9 cellular contexts compared by ENCODE assay signal in the genomic region with DNA sequence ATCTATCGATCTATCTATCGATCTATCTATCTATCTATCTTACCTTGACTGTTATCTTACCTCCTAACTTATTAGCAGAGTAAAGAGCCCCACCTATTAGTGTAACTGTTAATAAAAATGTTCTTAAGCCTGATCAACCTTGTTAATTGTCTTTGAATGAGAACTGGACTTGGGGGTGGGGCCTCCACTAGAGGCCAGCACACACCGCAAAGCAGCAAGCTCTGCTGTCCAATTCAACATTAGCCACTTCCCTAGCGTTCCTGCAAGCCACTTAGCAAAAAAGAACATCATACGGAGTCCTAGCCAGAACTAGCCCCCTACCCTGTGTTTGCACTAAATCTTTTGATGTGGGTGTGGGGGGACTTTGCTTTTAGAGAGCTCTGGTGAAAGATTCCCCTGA.
A peak's percentile ranks its signal among the peaks of the same experiment; 100 is the strongest.
DNase-seq lines count a peak whose midpoint lies in the region; ATAC-seq, FAIRE-seq and TF ChIP-seq lines count a peak whose summit lies in the region.
"Had no signal": no experiment of that assay in that cellular context is flagged by ENCODE, and none has a peak within 500 bp of the region (broad histone marks: within the 10 kb centered on the region; RNA-seq: fewer than 3 reads in every experiment).

No MANE protein-coding gene starts in this region.

- peaks cover 19% of the 10 kb centered on the region for H3K27me3 Mint-ChIP-seq in activated CD4-positive, alpha-beta T cell treated with anti-CD3 and anti-CD28 coated beads, Interleukin-2, amount 10 ng/mL, durations not matched to agents 24 days and 14 days
- peaks cover 11% of the 10 kb centered on the region for H3K27me3 Mint-ChIP-seq in activated CD4-positive, alpha-beta T cell treated with anti-CD3 and anti-CD28 coated beads for 36 hours

- CTCF ChIA-PET in A549 (lab: Yijun Ruan, JAX): interaction anchor here (1.2 kb wide), 2 partner anchors 45 to 207 kb away, joined by 3 read pairs; no protein-coding TSS in a partner anchor
- CTCF ChIA-PET in activated CD4-positive, alpha-beta T cell treated with anti-CD3 and anti-CD28 coated beads for 36 hours (lab: Charles Lee): no interaction called here

- H3K27ac ChIP-seq in A549: no peak overlapping the region

- H3K36me3 Mint-ChIP-seq in activated CD4-positive, alpha-beta T cell treated with anti-CD3 and anti-CD28 coated beads, Interleukin-2, amount 10 ng/mL, durations not matched to agents 24 days and 14 days (ENCODE audit: low read depth): no peaks in the 10 kb centered on the region
- no peaks in the 10 kb centered on the region for H3K36me3 Mint-ChIP-seq in activated CD4-positive, alpha-beta T cell treated with anti-CD3 and anti-CD28 coated beads for 36 hours (ENCODE audit: low read depth)
- H3K36me3 Mint-ChIP-seq: CD8-positive, alpha-beta T cell had no signal

- no peaks in the 10 kb centered on the region for H3K9me3 ChIP-seq in A549
- H3K9me3 ChIP-seq in HAP-1: no peaks in the 10 kb centered on the region

- ATAC-seq in A549: peak in 1 of 2 experiments; percentile 73; a peak in 2 of 6 replicates
- ATAC-seq in activated CD4-positive, alpha-beta T cell treated with anti-CD3 and anti-CD28 coated beads for 36 hours: no peak
- ATAC-seq: CD8-positive, alpha-beta T cell had no signal

- FAIRE-seq in A549 (lab: Jason Lieb, UNC): no peak

- 29% methylated on average over 5 of the region's 5 CpGs for WGBS in A549 (ENCODE audit: missing lambda C conversion rate)

- in situ Hi-C loops in HAP-1 (cut with MboI; ENCODE audit: low sequenced_read_pairs): no loop called here

- peak; percentile 57 to 63; a peak in 4 of 5 replicates for TF ChIP-seq RAD21 in A549 (conservative IDR thresholded peaks at IDR 0.05 in 1 of 2, IDR thresholded peaks at IDR 0.05 in 1 of 2)

- no peak overlapping the region for H3K4me2 ChIP-seq in A549

- TF ChIP-seq CTCF in A549 (IDR thresholded peaks at IDR 0.05): peak; percentile 37

- no peak for TF ChIP-seq EP300 in A549 (IDR thresholded peaks at IDR 0.05)

- H3K4me3 ChIP-seq in A549 (no peak overlapping the region), HAP-1 (no peak overlapping the region)

- H3K4me1 Mint-ChIP-seq in activated CD4-positive, alpha-beta T cell treated with anti-CD3 and anti-CD28 coated beads, Interleukin-2, amount 10 ng/mL, durations not matched to agents 24 days and 14 days: no peaks in the 10 kb centered on the region
- no peaks in the 10 kb centered on the region for H3K4me1 Mint-ChIP-seq in activated CD4-positive, alpha-beta T cell treated with anti-CD3 and anti-CD28 coated beads for 36 hours

- no peak overlapping the region for H3K27ac Mint-ChIP-seq in activated CD4-positive, alpha-beta T cell treated with anti-CD3 and anti-CD28 coated beads, Interleukin-2, amount 10 ng/mL, durations not matched to agents 24 days and 14 days
- H3K27ac Mint-ChIP-seq in activated CD4-positive, alpha-beta T cell treated with anti-CD3 and anti-CD28 coated beads for 36 hours: no peak overlapping the region
- H3K27ac Mint-ChIP-seq: CD8-positive, alpha-beta T cell had no signal

- POLR2A ChIA-PET in A549 (lab: Yijun Ruan, JAX): no interaction called here
- POLR2A ChIA-PET in activated CD4-positive, alpha-beta T cell treated with anti-CD3 and anti-CD28 coated beads for 36 hours (lab: Charles Lee): no interaction called here

- TF ChIP-seq POLR2A in A549 (IDR thresholded peaks at IDR 0.05; ENCODE audit: low read length): no peak

- DNase-seq in A549 (ENCODE audit: low read depth in 1 of 2, low spot score in 1 of 2) (peak in 1 of 2 experiments; percentile 29), HAP-1 (ENCODE audit: low spot score in 2 of 2) (peak; percentile 27 to 32), amniotic epithelial cell (ENCODE audit: low read depth) (peak; percentile 60), iPS-NIHi7 (ENCODE audit: extremely low spot score) (peak; percentile 44), glomerular visceral epithelial cell (ENCODE audit: extremely low spot score) (no peak), mesenteric fat pad (ENCODE audit: low spot score) (no peak)
- no peak for DNase-seq in activated CD4-positive, alpha-beta T cell treated with anti-CD3 and anti-CD28 coated beads, Interleukin-2, amount 10 ng/mL, durations not matched to agents 24 days and 14 days
- DNase-seq in activated CD4-positive, alpha-beta T cell treated with anti-CD3 and anti-CD28 coated beads for 36 hours: no peak
- DNase-seq: CD8-positive, alpha-beta T cell had no signal

- H3K4me1 ChIP-seq in A549 (no peaks in the 10 kb centered on the region), HAP-1 (no peaks in the 10 kb centered on the region)

- H3K27me3 ChIP-seq in HAP-1 (ENCODE audit: low read depth): no peaks in the 10 kb centered on the region

- no peak overlapping the region for H3K4me3 Mint-ChIP-seq in activated CD4-positive, alpha-beta T cell treated with anti-CD3 and anti-CD28 coated beads, Interleukin-2, amount 10 ng/mL, durations not matched to agents 24 days and 14 days
- no peak overlapping the region for H3K4me3 Mint-ChIP-seq in activated CD4-positive, alpha-beta T cell treated with anti-CD3 and anti-CD28 coated beads for 36 hours
- H3K4me3 Mint-ChIP-seq: CD8-positive, alpha-beta T cell had no signal

- H3K9me3 Mint-ChIP-seq in activated CD4-positive, alpha-beta T cell treated with anti-CD3 and anti-CD28 coated beads, Interleukin-2, amount 10 ng/mL, durations not matched to agents 24 days and 14 days: no peaks in the 10 kb centered on the region
- no peaks in the 10 kb centered on the region for H3K9me3 Mint-ChIP-seq in activated CD4-positive, alpha-beta T cell treated with anti-CD3 and anti-CD28 coated beads for 36 hours (ENCODE audit: low read depth)
- H3K9me3 Mint-ChIP-seq: CD8-positive, alpha-beta T cell had no signal

- intact Hi-C loops in activated CD4-positive, alpha-beta T cell treated with anti-CD3 and anti-CD28 coated beads, Interleukin-2, amount 10 ng/mL, durations not matched to agents 24 days and 14 days (cut with micrococcal nuclease): no loop called here
- intact Hi-C loops in activated CD4-positive, alpha-beta T cell treated with anti-CD3 and anti-CD28 coated beads for 36 hours (cut with DNase I, micrococcal nuclease): no loop called here

- H3K36me3 ChIP-seq in HAP-1 (replicated peaks): no peaks in the 10 kb centered on the region

TF ChIP-seq in A549, 52 proteins besides CTCF, POLR2A, EP300 and RAD21:
- TF ChIP-seq RNF2 (IDR thresholded peaks at IDR 0.05; ENCODE audit: borderline replicate concordance, low read depth) (no peak), NFE2L2 (conservative IDR thresholded peaks at IDR 0.05; ENCODE audit: low read length) (no peak), CEBPB (IDR thresholded peaks at IDR 0.05) (no peak)
TF ChIP-seq in A549: peak in this region for 0.

Comparison
In these comparisons a context has a peak if more than half of its experiments do, and no peak if none do; other contexts are left out.
1. DNase-seq: peak in HAP-1 (2 of 2), amniotic epithelial cell (single experiment) and iPS-NIHi7 (single experiment); none in glomerular visceral epithelial cell (single experiment), mesenteric fat pad (single experiment), activated CD4-positive, alpha-beta T cell treated with anti-CD3 and anti-CD28 coated beads, Interleukin-2, amount 10 ng/mL, durations not matched to agents 24 days and 14 days (single experiment) and activated CD4-positive, alpha-beta T cell treated with anti-CD3 and anti-CD28 coated beads for 36 hours (single experiment).